In the genomic region with DNA sequence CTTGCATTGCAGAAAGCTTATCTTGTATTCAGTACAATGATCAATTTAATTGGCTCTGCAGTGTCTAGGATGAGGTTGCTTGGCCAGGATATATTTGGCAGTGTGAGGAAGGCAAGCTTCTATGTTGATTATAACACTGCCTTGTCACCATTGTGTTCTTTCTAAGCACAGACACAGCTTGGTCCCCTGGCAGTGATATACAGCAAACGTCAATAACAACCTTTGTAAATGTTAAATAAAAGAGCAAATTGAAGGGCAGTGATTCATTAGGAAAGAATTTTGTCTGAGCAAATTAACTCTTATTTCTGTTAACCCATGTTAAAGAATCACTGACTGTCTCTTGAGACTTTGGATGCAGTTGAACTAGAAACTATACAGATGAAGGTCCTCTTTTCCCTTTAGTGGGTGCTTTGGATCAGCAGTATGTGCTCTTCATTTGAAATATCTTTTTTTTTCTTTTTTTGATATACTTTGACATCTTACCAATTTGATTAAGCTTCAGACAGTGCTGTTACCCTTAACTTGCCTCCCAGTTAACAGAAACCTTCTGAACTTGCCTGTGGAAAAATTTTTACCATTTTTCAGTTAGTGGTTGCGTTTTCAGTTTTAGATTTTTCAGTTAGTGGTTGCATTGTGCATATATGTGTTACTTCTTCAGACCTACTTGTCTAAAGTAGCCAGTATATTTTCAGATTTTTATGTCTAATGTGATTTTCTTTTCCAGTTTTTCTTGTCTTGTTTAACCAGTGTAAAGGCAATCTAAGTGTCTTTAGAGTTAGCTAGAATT, we compare ENCODE assay signal across 12 cellular contexts.
DNase-seq lines count a peak whose midpoint lies in the region; ATAC-seq and TF ChIP-seq lines count a peak whose summit lies in the region.
"Had no signal": no experiment of that assay in that cellular context is flagged by ENCODE, and none has a peak within 500 bp of the region (broad histone marks: within the 10 kb centered on the region; RNA-seq: fewer than 3 reads in every experiment).

No MANE protein-coding gene starts in this region.

- peak overlapping the region in 1 of 10 experiments; percentile 5; a peak in 1 of 20 replicates for H3K4me3 ChIP-seq in BLaER1 treated with 17β-estradiol and CSF1 and Interleukin-3, amounts not matched to agents 10 nM and 100 nM
- H3K4me3 ChIP-seq in HUES48 (ENCODE audit: low read depth, low read length) (no peak overlapping the region), astrocyte of the spinal cord (ENCODE audit: low read depth, low read length) (no peak overlapping the region), liver (ENCODE audit: low read depth in 1 of 3, low read length in 3 of 3) (no peak overlapping the region), upper lobe of left lung (no peak overlapping the region)
- H3K4me3 ChIP-seq: thyroid gland had no signal

- H3K9me3 ChIP-seq in BLaER1 treated with 17β-estradiol and CSF1 and Interleukin-3, amounts not matched to agents 10 nM and 100 nM (replicated peaks in 1 of 11), result no peaks in the 10 kb centered on the region
- H3K9me3 ChIP-seq in HUES48 (ENCODE audit: control insufficient read depth, insufficient read depth, low read length), result no peaks in the 10 kb centered on the region
- H3K9me3 ChIP-seq in liver (ENCODE audit: control insufficient read depth in 4 of 4, low read length in 3 of 4), result no peaks in the 10 kb centered on the region
- H3K9me3 ChIP-seq in upper lobe of left lung, result no peaks in the 10 kb centered on the region
- H3K9me3 ChIP-seq: thyroid gland had no signal

- peak overlapping the region in 9 of 11 experiments; percentile 11 to 62 (median 22); a peak in 13 of 22 replicates for H3K4me2 ChIP-seq in BLaER1 treated with 17β-estradiol and CSF1 and Interleukin-3, amounts not matched to agents 10 nM and 100 nM

- DNase-seq in astrocyte of the spinal cord (ENCODE audit: low read depth, low spot score), result peak; percentile 33
- DNase-seq in upper lobe of left lung, result no peak
- no peak for DNase-seq in SKM-1 treated with dmso at 0.1 percent for 144 hours (lab: John Stamatoyannopoulos, UW; ENCODE audit: unreplicated experiment)
- no peak for DNase-seq in NCI-H128 (lab: John Stamatoyannopoulos, UW; ENCODE audit: unreplicated experiment)
- DNase-seq: Kasumi-1, thyroid gland, WERI-Rb-1 had no signal

- in situ Hi-C loops in astrocyte of the spinal cord (cut with HindIII; ENCODE audit: low sequenced_read_pairs), result no loop called here

- no peak for TF ChIP-seq EP300 in upper lobe of left lung (IDR thresholded peaks at IDR 0.05)

- 51% methylated on average over 2 of the region's 2 CpGs for WGBS in liver
- 36 to 56% methylated on average over 2 of the region's 2 CpGs for WGBS in upper lobe of left lung, 2 donors

- peaks cover 14 to 57% (median 34%) of the 10 kb centered on the region in 10 experiments for H3K4me1 ChIP-seq in BLaER1 treated with 17β-estradiol and CSF1 and Interleukin-3, amounts not matched to agents 10 nM and 100 nM
- peaks cover 46% of the 10 kb centered on the region for H3K4me1 ChIP-seq in HUES48 (ENCODE audit: control insufficient read depth, insufficient read depth, low read length)
- peaks cover 4 to 38% (median 15%) of the 10 kb centered on the region in 4 donors for H3K4me1 ChIP-seq in liver (ENCODE audit: control insufficient read depth in 4 of 4, insufficient read depth in 4 of 4, low read length in 3 of 4)
- H3K4me1 ChIP-seq in upper lobe of left lung, result peaks cover 3 to 27% (median 10%) of the 10 kb centered on the region in 4 donors

- H3K27ac ChIP-seq in BLaER1 treated with 17β-estradiol and CSF1 and Interleukin-3, amounts not matched to agents 10 nM and 100 nM, result peak overlapping the region in 2 of 11 experiments; percentile 5 to 23; a peak in 2 of 22 replicates
- H3K27ac ChIP-seq in HUES48 (ENCODE audit: low read depth, low read length) (peak overlapping the region; percentile 32), liver (ENCODE audit: low read depth in 1 of 2, low read length in 2 of 2) (no peak overlapping the region), upper lobe of left lung (no peak overlapping the region)
- H3K27ac ChIP-seq: parathyroid adenoma, thyroid gland, WERI-Rb-1 had no signal

- H3K27me3 ChIP-seq in BLaER1 treated with 17β-estradiol and CSF1 and Interleukin-3, amounts not matched to agents 10 nM and 100 nM, result no peaks in the 10 kb centered on the region
- no peaks in the 10 kb centered on the region for H3K27me3 ChIP-seq in HUES48 (ENCODE audit: control insufficient read depth, insufficient read depth, low read length)
- H3K27me3 ChIP-seq in liver (ENCODE audit: control insufficient read depth in 4 of 4, insufficient read depth in 4 of 4, low read length in 3 of 4), result no peaks in the 10 kb centered on the region
- no peaks in the 10 kb centered on the region for H3K27me3 ChIP-seq in upper lobe of left lung
- H3K27me3 ChIP-seq: thyroid gland had no signal

- H4K20me1 ChIP-seq in BLaER1 treated with 17β-estradiol and CSF1 and Interleukin-3, amounts not matched to agents 10 nM and 100 nM, result peaks cover 0 to 41% (median 6%) of the 10 kb centered on the region in 11 experiments; a peak in 7 of 22 replicates

- no peak for ATAC-seq in upper lobe of left lung (ENCODE audit: low FRiP score in 2 of 2)
- no peak for ATAC-seq in GM18867 (IDR thresholded peaks at IDR 0.05; ENCODE audit: unreplicated experiment)

- peaks cover 0 to 49% (median 24%) of the 10 kb centered on the region in 11 experiments; a peak in 16 of 22 replicates for H3K36me3 ChIP-seq in BLaER1 treated with 17β-estradiol and CSF1 and Interleukin-3, amounts not matched to agents 10 nM and 100 nM
- H3K36me3 ChIP-seq in HUES48 (ENCODE audit: control insufficient read depth, insufficient read depth, low read length) (no peaks in the 10 kb centered on the region), liver (ENCODE audit: control insufficient read depth in 4 of 4, insufficient read depth in 3 of 4, low read depth in 1 of 4, low read length in 3 of 4) (no peaks in the 10 kb centered on the region), upper lobe of left lung (no peaks in the 10 kb centered on the region)
- H3K36me3 ChIP-seq: thyroid gland, WERI-Rb-1 had no signal

- TF ChIP-seq POLR2A in upper lobe of left lung (IDR thresholded peaks at IDR 0.05), result no peak

- TF ChIP-seq CTCF in astrocyte of the spinal cord (IDR thresholded peaks at IDR 0.05; ENCODE audit: low read depth, low read length) (no peak), liver (IDR thresholded peaks at IDR 0.05; ENCODE audit: low read depth, low read length, missing input control) (no peak), upper lobe of left lung (IDR thresholded peaks at IDR 0.05) (no peak)

- TF ChIP-seq RAD21 in liver (IDR thresholded peaks at IDR 0.05), result no peak

- H3K9ac ChIP-seq in BLaER1 treated with 17β-estradiol and CSF1 and Interleukin-3, amounts not matched to agents 10 nM and 100 nM, result 0 out of 22 replicates have a peak overlapping the region, but pooled peaks of 1 of the 11 experiments have one; percentile 15
- H3K9ac ChIP-seq in HUES48 (ENCODE audit: low read depth, low read length), result no peak overlapping the region; the same call in 1 of the 2 replicates
- no peak overlapping the region for H3K9ac ChIP-seq in liver (ENCODE audit: low read depth in 1 of 2, low read length in 2 of 2)
- H3K9ac ChIP-seq: parathyroid adenoma had no signal

TF ChIP-seq in liver, 16 proteins besides CTCF, POLR2A, EP300 and RAD21 (continues in another document):
- TF ChIP-seq EGR1 (IDR thresholded peaks at IDR 0.05; ENCODE audit: low read depth in 2 of 2), result no peak
- TF ChIP-seq, protein P1, sequence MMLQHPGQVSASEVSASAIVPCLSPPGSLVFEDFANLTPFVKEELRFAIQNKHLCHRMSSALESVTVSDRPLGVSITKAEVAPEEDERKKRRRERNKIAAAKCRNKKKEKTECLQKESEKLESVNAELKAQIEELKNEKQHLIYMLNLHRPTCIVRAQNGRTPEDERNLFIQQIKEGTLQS (IDR thresholded peaks at IDR 0.05), result no peak
- TF ChIP-seq YY1 (IDR thresholded peaks at IDR 0.05), result peak; percentile 13
- no peak for TF ChIP-seq FOXA1 (IDR thresholded peaks at IDR 0.05)
- TF ChIP-seq HNF4G (IDR thresholded peaks at IDR 0.05), result no peak
- TF ChIP-seq TAF1 (conservative IDR thresholded peaks at IDR 0.05), result no peak
- TF ChIP-seq FOXA2 (IDR thresholded peaks at IDR 0.05), result peak; percentile 31
- peak in 1 of 2 donors; percentile 65 for TF ChIP-seq JUND (IDR thresholded peaks at IDR 0.05)
- no peak for TF ChIP-seq SP1 (IDR thresholded peaks at IDR 0.05)
- no peak for TF ChIP-seq NR2F2 (IDR thresholded peaks at IDR 0.05)
- TF ChIP-seq HNF4A (conservative IDR thresholded peaks at IDR 0.05), result peak in 1 of 2 donors; percentile 42
- TF ChIP-seq, protein P2, sequence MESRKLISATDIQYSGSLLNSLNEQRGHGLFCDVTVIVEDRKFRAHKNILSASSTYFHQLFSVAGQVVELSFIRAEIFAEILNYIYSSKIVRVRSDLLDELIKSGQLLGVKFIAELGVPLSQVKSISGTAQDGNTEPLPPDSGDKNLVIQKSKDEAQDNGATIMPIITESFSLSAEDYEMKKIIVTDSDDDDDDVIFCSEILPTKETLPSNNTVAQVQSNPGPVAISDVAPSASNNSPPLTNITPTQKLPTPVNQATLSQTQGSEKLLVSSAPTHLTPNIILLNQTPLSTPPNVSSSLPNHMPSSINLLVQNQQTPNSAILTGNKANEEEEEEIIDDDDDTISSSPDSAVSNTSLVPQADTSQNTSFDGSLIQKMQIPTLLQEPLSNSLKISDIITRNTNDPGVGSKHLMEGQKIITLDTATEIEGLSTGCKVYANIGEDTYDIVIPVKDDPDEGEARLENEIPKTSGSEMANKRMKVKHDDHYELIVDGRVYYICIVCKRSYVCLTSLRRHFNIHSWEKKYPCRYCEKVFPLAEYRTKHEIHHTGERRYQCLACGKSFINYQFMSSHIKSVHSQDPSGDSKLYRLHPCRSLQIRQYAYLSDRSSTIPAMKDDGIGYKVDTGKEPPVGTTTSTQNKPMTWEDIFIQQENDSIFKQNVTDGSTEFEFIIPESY (IDR thresholded peaks at IDR 0.05), result no peak
- no peak for TF ChIP-seq GABPA (IDR thresholded peaks at IDR 0.05 in 1 of 2, conservative IDR thresholded peaks at IDR 0.05 in 1 of 2)
- peak in 1 of 2 donors; percentile 29 for TF ChIP-seq RXRA (IDR thresholded peaks at IDR 0.05)
